In genomic region chr1:181430015-181430657, GRCh38 we compare ENCODE assay signal across 11 cellular contexts. TPM values are rescaled to one million over a fixed set of nuclear protein-coding genes. Genes with fewer than 3 reads are reported as not detected.
DNase-seq lines count a peak whose midpoint lies in the region; ATAC-seq and TF ChIP-seq lines count a peak whose summit lies in the region.
"Had no signal": no experiment of that assay in that cellular context is flagged by ENCODE, and none has a peak within 500 bp of the region (broad histone marks: within the 10 kb centered on the region; RNA-seq: fewer than 3 reads in every experiment).

No MANE protein-coding gene starts in this region.

- H3K27ac ChIP-seq in CD4-positive, alpha-beta T cell (ENCODE audit: low read depth, low read length): no peak overlapping the region

- in situ Hi-C loops in GM13976 (cut with MboI; ENCODE audit: low sequenced_read_pairs, unreplicated experiment): no loop called here

- H3K9me3 Mint-ChIP-seq in CD4-positive, alpha-beta T cell: no peaks in the 10 kb centered on the region
- H3K9me3 Mint-ChIP-seq in osteocyte (ENCODE audit: unreplicated experiment): no peaks in the 10 kb centered on the region

- TF ChIP-seq CTCF in GM13976 (IDR thresholded peaks at IDR 0.05; ENCODE audit: borderline replicate concordance, control extremely low read depth, extremely low read depth, insufficient read depth, missing control alignments): no peak
- TF ChIP-seq CTCF in CD4-positive, alpha-beta T cell (IDR thresholded peaks at IDR 0.05): no peak
- no peak for TF ChIP-seq CTCF in osteocyte (IDR thresholded peaks at IDR 0.05)

- H3K9me3 ChIP-seq in CD4-positive, alpha-beta T cell (ENCODE audit: control insufficient read depth, low read length): no peaks in the 10 kb centered on the region

- no peak overlapping the region for H3K27ac Mint-ChIP-seq in CD4-positive, alpha-beta T cell
- H3K27ac Mint-ChIP-seq in osteocyte (ENCODE audit: unreplicated experiment): no peak overlapping the region
- H3K27ac Mint-ChIP-seq: B cell had no signal

- CTCF ChIA-PET in CD4-positive, alpha-beta T cell (lab: Charles Lee): interaction anchor here (2.6 kb wide), 1 partner anchor 240 kb away, joined by 9 read pairs; no protein-coding TSS in a partner anchor

- peak; percentile 47 for DNase-seq in GM13976 (ENCODE audit: low spot score)
- peak; percentile 48 for DNase-seq in islet precursor cell
- no peak for DNase-seq in CD4-positive, alpha-beta T cell
- DNase-seq in NCI-H524 (lab: John Stamatoyannopoulos, UW): no peak
- no peak for DNase-seq in osteocyte (ENCODE audit: extremely low spot score, unreplicated experiment)
- no peak for DNase-seq in NCI-H524 treated with DMSO at 0.1 percent for 48 hours (lab: John Stamatoyannopoulos, UW)
- DNase-seq: mesendoderm had no signal

- peak; percentile 83 for ATAC-seq in GM21529 (IDR thresholded peaks at IDR 0.05; ENCODE audit: unreplicated experiment)
- ATAC-seq in HG03432 (IDR thresholded peaks at IDR 0.05; ENCODE audit: unreplicated experiment): peak; percentile 70
- ATAC-seq in CD4-positive, alpha-beta T cell (ENCODE audit: poor library complexity): no peak

- H3K4me3 Mint-ChIP-seq in CD4-positive, alpha-beta T cell: no peak overlapping the region
- H3K4me3 Mint-ChIP-seq in osteocyte (ENCODE audit: unreplicated experiment): no peak overlapping the region
- H3K4me3 Mint-ChIP-seq: B cell had no signal

- intact Hi-C loops in CD4-positive, alpha-beta T cell (cut with DNase I, micrococcal nuclease): no loop called here

- H3K4me1 Mint-ChIP-seq in CD4-positive, alpha-beta T cell (ENCODE audit: low read depth): peaks cover under 1% of the 10 kb centered on the region
- H3K4me1 Mint-ChIP-seq in osteocyte (ENCODE audit: unreplicated experiment): no peaks in the 10 kb centered on the region
- H3K4me1 Mint-ChIP-seq: B cell had no signal

- H3K27me3 Mint-ChIP-seq in CD4-positive, alpha-beta T cell: peaks cover 53% of the 10 kb centered on the region
- peaks cover 10% of the 10 kb centered on the region for H3K27me3 Mint-ChIP-seq in osteocyte (ENCODE audit: unreplicated experiment)

- no peaks in the 10 kb centered on the region for H3K36me3 Mint-ChIP-seq in CD4-positive, alpha-beta T cell (ENCODE audit: low read depth)
- no peaks in the 10 kb centered on the region for H3K36me3 Mint-ChIP-seq in osteocyte (ENCODE audit: unreplicated experiment)

- POLR2A ChIA-PET in CD4-positive, alpha-beta T cell (lab: Charles Lee): interaction anchor here (0.6 kb wide), 1 partner anchor 1730 kb away, joined by 3 read pairs; no protein-coding TSS in a partner anchor

- H3K27me3 ChIP-seq in CD4-positive, alpha-beta T cell (ENCODE audit: control insufficient read depth, insufficient read depth, low read length): no peaks in the 10 kb centered on the region

RNA-seq across cellular contexts. Expression of gene CACNA1E, which starts 53.2 kb away (rescaled TPM):
- not detected for total RNA-seq in CD4-positive, alpha-beta T cell
- not detected in 2 replicates for total RNA-seq in osteocyte
- total RNA-seq: activated CD8-positive, alpha-beta memory T cell treated with anti-CD3 and anti-CD28 coated beads for 36 hours had no signal

Comparison
In these comparisons a context has a peak if more than half of its experiments do, and no peak if none do; other contexts are left out.
1. DNase-seq: peak in GM13976 (single experiment) and islet precursor cell (single experiment); none in CD4-positive, alpha-beta T cell (0 of 10), NCI-H524 (0 of 2), osteocyte (single experiment) and NCI-H524 treated with DMSO at 0.1 percent for 48 hours (single experiment).